11 cellular contexts compared by ENCODE assay signal in the genomic region with DNA sequence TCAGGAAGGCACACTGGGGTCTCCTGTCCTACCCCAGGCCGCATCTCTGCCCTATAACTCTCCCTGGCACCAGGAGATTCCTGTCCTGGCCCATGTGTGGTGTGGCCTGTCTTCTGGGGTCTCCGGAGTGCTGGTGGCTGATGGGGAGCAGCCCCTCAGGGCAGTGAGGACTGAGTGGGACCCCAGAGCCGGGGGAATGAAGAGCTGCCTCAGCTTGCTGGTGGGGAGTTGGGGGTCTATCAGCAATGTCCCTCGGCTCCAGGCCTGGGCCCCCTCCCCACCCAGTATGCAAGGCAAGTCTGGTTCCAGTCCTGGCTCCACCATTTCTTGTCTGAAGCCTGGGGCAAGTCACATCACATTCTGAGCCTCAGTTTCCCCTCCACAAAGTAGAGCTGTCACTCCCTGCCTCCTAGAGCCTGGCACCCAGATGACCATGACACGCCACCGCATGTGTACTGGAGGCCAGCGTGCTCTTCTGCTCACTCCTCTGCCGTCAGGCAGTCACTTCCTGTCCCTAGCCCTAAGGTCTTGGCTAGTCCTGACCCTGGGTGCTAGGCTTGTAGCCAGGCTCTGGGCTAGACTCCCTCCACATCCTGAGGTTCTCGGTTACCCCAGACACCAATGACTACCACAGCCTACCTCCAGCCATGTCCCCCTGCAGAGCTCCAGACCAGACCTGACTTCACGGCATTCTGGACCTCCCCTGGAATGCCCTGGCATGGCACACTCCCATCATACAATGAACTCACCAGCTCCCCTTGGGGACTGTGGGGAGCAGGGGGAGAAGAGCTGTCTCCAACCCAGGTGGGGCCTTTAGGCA. TPM values are rescaled to one million over a fixed set of nuclear protein-coding genes. Genes with fewer than 3 reads are reported as not detected.
DNase-seq lines count a peak whose midpoint lies in the region; ATAC-seq and TF ChIP-seq lines count a peak whose summit lies in the region.
"Had no signal": no experiment of that assay in that cellular context is flagged by ENCODE, and none has a peak within 500 bp of the region (broad histone marks: within the 10 kb centered on the region; RNA-seq: fewer than 3 reads in every experiment).

No MANE protein-coding gene starts in this region.

- H3K36me3 ChIP-seq in cardiac muscle cell (no peaks in the 10 kb centered on the region), left lung (no peaks in the 10 kb centered on the region)

- H3K36me3 Mint-ChIP-seq in activated CD4-positive, alpha-beta memory T cell treated with anti-CD3 and anti-CD28 coated beads for 36 hours, result peaks cover 4% of the 10 kb centered on the region
- H3K36me3 Mint-ChIP-seq in type B pancreatic cell, result no peaks in the 10 kb centered on the region

- peaks cover 73% of the 10 kb centered on the region for H3K4me1 Mint-ChIP-seq in activated CD4-positive, alpha-beta memory T cell treated with anti-CD3 and anti-CD28 coated beads for 36 hours (ENCODE audit: low read depth)
- H3K4me1 Mint-ChIP-seq in type B pancreatic cell (ENCODE audit: unreplicated experiment), result peaks cover 52% of the 10 kb centered on the region

- no peak for TF ChIP-seq CTCF in cardiac muscle cell (IDR thresholded peaks at IDR 0.05; ENCODE audit: low read depth, low read length)
- TF ChIP-seq CTCF in left lung (IDR thresholded peaks at IDR 0.05), result no peak
- no peak for TF ChIP-seq CTCF in type B pancreatic cell (conservative IDR thresholded peaks at IDR 0.05)

- peaks cover 77% of the 10 kb centered on the region for H3K4me1 ChIP-seq in cardiac muscle cell (ENCODE audit: low read depth)
- peaks cover 48 to 100% of the 10 kb centered on the region in 2 donors for H3K4me1 ChIP-seq in left lung

- intact Hi-C loops in Right ventricle myocardium superior (cut with DNase I), result no loop called here
- intact Hi-C loops in activated CD4-positive, alpha-beta memory T cell treated with anti-CD3 and anti-CD28 coated beads for 36 hours (cut with micrococcal nuclease), result no loop called here
- intact Hi-C loops in left lung (cut with DNase I), result no loop called here

- POLR2A ChIA-PET in activated CD4-positive, alpha-beta memory T cell treated with anti-CD3 and anti-CD28 coated beads for 36 hours (lab: Charles Lee), result no interaction called here

- H3K27ac Mint-ChIP-seq in activated CD4-positive, alpha-beta memory T cell treated with anti-CD3 and anti-CD28 coated beads for 36 hours, result peak overlapping the region; percentile 91
- peak overlapping the region; percentile 94 for H3K27ac Mint-ChIP-seq in type B pancreatic cell

- H3K4me3 ChIP-seq in cardiac muscle cell, result no peak overlapping the region
- peak overlapping the region in 1 of 2 donors; percentile 44 for H3K4me3 ChIP-seq in left lung

- no peaks in the 10 kb centered on the region for H3K27me3 Mint-ChIP-seq in activated CD4-positive, alpha-beta memory T cell treated with anti-CD3 and anti-CD28 coated beads for 36 hours
- H3K27me3 Mint-ChIP-seq in type B pancreatic cell, result no peaks in the 10 kb centered on the region

- H3K9me3 ChIP-seq in cardiac muscle cell (ENCODE audit: low read depth) (no peaks in the 10 kb centered on the region), left lung (no peaks in the 10 kb centered on the region)

- H3K27ac ChIP-seq in cardiac muscle cell, result peak overlapping the region; percentile 94
- peak overlapping the region; percentile 83 to 91 for H3K27ac ChIP-seq in left lung

- no peak for DNase-seq in cardiac muscle cell (ENCODE audit: low read depth in 1 of 2, low spot score in 1 of 2)
- DNase-seq in Right ventricle myocardium superior, result no peak
- DNase-seq in activated CD4-positive, alpha-beta memory T cell treated with anti-CD3 and anti-CD28 coated beads for 36 hours, result no peak
- peak; percentile 72 to 83 for DNase-seq in left lung
- DNase-seq in type B pancreatic cell (ENCODE audit: extremely low spot score, unreplicated experiment), result no peak
- no peak for DNase-seq in cortex of kidney (lab: John Stamatoyannopoulos, UW)
- DNase-seq: activated CD4-positive, alpha-beta T cell treated with anti-CD3 and anti-CD28 coated beads, Interleukin-2, amount 50 U/mL, for 4 hours; hippocampal formation; NCI-H2029 treated with DMSO at 0.1 percent for 48 hours had no signal

- H3K9me3 Mint-ChIP-seq in activated CD4-positive, alpha-beta memory T cell treated with anti-CD3 and anti-CD28 coated beads for 36 hours, result no peaks in the 10 kb centered on the region
- H3K9me3 Mint-ChIP-seq in type B pancreatic cell, result no peaks in the 10 kb centered on the region

- no peak for ATAC-seq in Right ventricle myocardium superior (ENCODE audit: poor library complexity)
- ATAC-seq in left lung, result no peak
- no peak for ATAC-seq in HG02759 (IDR thresholded peaks at IDR 0.05; ENCODE audit: unreplicated experiment)
- no peak for ATAC-seq in HG03521 (IDR thresholded peaks at IDR 0.05; ENCODE audit: unreplicated experiment)

- CTCF ChIA-PET in activated CD4-positive, alpha-beta memory T cell treated with anti-CD3 and anti-CD28 coated beads for 36 hours (lab: Charles Lee), result interaction anchor here (2.3 kb wide), 1 partner anchor 53 kb away, joined by 6 read pairs; no protein-coding TSS in a partner anchor

- H3K4me3 Mint-ChIP-seq in activated CD4-positive, alpha-beta memory T cell treated with anti-CD3 and anti-CD28 coated beads for 36 hours, result peak overlapping the region; percentile 61
- peak overlapping the region; percentile 28 for H3K4me3 Mint-ChIP-seq in type B pancreatic cell

- H3K27me3 ChIP-seq in cardiac muscle cell, result no peaks in the 10 kb centered on the region
- no peaks in the 10 kb centered on the region for H3K27me3 ChIP-seq in left lung

RNA-seq across cellular contexts. Expression of a gene that starts 12.8 kb away (rescaled TPM):
- total RNA-seq in cardiac muscle cell, result 134 and 200 TPM in 2 replicates
- 41.5 and 54.6 TPM in 2 replicates for polyA plus RNA-seq in cardiac muscle cell
- 58.0 TPM for total RNA-seq in Right ventricle myocardium superior
- 10 to 100 TPM; 77.4 to 79.6 TPM for total RNA-seq in activated CD4-positive, alpha-beta memory T cell treated with anti-CD3 and anti-CD28 coated beads for 36 hours
- 100 to 1,000 TPM; 172 to 222 TPM for total RNA-seq in left lung
- total RNA-seq in type B pancreatic cell (ENCODE audit: low replicate concordance), result 80.5 and 149 TPM in 2 replicates

RNA-seq across cellular contexts. Expression of a gene that starts 54.4 kb away (rescaled TPM):
- total RNA-seq in cardiac muscle cell (66.2 and 101 TPM in 2 replicates), Right ventricle myocardium superior (117 TPM), left lung (100 to 1,000 TPM in 1 of 2 donors, 10 to 100 TPM in 1; 83.8 to 119 TPM), type B pancreatic cell (ENCODE audit: low replicate concordance) (170 and 313 TPM in 2 replicates)
- polyA plus RNA-seq in cardiac muscle cell, result 91.4 and 139 TPM in 2 replicates
- total RNA-seq in activated CD4-positive, alpha-beta memory T cell treated with anti-CD3 and anti-CD28 coated beads for 36 hours, result 10 to 100 TPM; 14.8 to 16.8 TPM

Comparison
In these comparisons a context has a peak if more than half of its experiments do, and no peak if none do; other contexts are left out.
1. DNase-seq: peak in left lung (2 of 2); none in cardiac muscle cell (0 of 2), Right ventricle myocardium superior (single experiment), activated CD4-positive, alpha-beta memory T cell treated with anti-CD3 and anti-CD28 coated beads for 36 hours (single experiment), type B pancreatic cell (single experiment) and cortex of kidney (single experiment).